In the genomic region with DNA sequence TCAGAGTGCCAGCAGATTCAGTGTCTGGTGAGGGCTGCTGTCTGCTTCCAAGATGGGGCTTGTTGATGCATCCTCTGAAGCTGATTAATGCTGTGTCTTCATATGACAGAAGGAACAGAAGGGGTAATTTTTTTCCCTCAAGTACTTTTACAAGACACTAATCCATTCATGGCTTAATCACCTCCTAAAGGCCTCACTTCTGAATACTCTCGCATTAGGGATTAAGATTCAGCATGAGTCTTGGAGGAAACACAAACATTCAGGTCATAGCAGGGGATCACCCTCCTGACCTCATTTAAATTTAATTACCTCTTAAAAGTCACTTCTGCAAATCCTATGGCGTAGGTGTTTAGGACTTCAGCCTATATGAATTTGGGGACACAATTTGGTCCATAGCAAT, we compare ENCODE assay signal across 1 cellular context.
TF ChIP-seq lines count a peak whose summit lies in the region.

No MANE protein-coding gene starts in this region.

TF ChIP-seq in HEK293T, 16 proteins besides CTCF, POLR2A, EP300 and RAD21 (continued from another document):
- TF ChIP-seq ZNF384 (IDR thresholded peaks at IDR 0.05) = no peak
